Comparison of ENCODE assay signal across 1 cellular context in the genomic region with DNA sequence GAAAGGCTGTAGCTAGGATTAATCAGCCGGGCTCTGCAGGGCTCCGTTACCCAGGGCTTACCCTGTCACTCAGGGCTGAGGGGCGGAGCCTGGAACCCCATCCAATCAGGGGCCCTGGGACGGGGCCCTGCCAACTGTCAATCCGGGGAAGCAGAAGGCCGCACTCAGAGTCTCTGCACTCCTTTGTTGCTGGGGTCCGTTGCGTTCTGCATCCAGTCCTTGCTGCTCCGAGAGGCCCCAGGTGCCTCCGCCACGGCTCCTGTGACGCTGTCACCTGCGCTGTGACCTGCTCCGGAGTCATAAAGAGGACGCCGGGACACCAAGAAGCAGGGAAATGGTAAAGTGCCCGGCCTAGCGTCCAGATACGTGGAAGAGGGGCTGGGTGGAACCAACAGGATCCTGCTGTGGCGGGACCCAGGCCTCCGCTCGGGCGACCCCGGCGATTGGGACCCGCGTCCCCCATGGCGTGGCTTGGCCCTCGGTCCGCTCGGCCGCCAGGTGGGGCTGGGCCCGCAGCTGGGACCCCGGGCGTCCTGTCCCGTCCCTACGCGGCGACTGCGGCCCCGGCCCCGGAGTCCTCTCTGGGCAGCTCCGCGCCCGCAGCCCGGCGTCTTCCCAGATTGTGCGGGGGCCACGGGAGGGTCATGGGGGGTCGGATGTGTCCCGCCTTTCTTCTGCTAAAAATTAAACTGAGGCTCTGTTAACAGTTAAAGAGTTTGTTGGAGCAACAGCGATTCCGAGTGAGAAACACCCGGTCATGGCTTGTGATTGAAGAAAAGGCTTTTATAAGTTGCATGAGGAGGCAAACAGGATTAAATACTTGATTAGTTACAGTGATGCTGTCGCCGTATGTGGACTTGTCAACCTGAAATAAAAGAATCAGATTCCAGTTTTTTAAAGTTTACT.
A peak's percentile ranks its signal among the peaks of the same experiment; 100 is the strongest.
TF ChIP-seq lines count a peak whose summit lies in the region.

A gene (plus strand): TSS at position 133 of the 906 bp plus-strand sequence. CDS start 7,431 bp downstream, outside the sequence.

TF ChIP-seq in H1, 55 proteins besides CTCF, POLR2A, EP300 and RAD21 (continued from another document):
- TF ChIP-seq SIN3A (conservative IDR thresholded peaks at IDR 0.05 in 1 of 2, IDR thresholded peaks at IDR 0.05 in 1 of 2; ENCODE audit: low read depth in 1 of 2, low read length in 2 of 2), result peak; percentile 61 to 78; a peak in 1 of 4 replicates
- no peak for TF ChIP-seq POU5F1 (IDR thresholded peaks at IDR 0.05; ENCODE audit: low read depth, low read length)
- TF ChIP-seq, protein P1, sequence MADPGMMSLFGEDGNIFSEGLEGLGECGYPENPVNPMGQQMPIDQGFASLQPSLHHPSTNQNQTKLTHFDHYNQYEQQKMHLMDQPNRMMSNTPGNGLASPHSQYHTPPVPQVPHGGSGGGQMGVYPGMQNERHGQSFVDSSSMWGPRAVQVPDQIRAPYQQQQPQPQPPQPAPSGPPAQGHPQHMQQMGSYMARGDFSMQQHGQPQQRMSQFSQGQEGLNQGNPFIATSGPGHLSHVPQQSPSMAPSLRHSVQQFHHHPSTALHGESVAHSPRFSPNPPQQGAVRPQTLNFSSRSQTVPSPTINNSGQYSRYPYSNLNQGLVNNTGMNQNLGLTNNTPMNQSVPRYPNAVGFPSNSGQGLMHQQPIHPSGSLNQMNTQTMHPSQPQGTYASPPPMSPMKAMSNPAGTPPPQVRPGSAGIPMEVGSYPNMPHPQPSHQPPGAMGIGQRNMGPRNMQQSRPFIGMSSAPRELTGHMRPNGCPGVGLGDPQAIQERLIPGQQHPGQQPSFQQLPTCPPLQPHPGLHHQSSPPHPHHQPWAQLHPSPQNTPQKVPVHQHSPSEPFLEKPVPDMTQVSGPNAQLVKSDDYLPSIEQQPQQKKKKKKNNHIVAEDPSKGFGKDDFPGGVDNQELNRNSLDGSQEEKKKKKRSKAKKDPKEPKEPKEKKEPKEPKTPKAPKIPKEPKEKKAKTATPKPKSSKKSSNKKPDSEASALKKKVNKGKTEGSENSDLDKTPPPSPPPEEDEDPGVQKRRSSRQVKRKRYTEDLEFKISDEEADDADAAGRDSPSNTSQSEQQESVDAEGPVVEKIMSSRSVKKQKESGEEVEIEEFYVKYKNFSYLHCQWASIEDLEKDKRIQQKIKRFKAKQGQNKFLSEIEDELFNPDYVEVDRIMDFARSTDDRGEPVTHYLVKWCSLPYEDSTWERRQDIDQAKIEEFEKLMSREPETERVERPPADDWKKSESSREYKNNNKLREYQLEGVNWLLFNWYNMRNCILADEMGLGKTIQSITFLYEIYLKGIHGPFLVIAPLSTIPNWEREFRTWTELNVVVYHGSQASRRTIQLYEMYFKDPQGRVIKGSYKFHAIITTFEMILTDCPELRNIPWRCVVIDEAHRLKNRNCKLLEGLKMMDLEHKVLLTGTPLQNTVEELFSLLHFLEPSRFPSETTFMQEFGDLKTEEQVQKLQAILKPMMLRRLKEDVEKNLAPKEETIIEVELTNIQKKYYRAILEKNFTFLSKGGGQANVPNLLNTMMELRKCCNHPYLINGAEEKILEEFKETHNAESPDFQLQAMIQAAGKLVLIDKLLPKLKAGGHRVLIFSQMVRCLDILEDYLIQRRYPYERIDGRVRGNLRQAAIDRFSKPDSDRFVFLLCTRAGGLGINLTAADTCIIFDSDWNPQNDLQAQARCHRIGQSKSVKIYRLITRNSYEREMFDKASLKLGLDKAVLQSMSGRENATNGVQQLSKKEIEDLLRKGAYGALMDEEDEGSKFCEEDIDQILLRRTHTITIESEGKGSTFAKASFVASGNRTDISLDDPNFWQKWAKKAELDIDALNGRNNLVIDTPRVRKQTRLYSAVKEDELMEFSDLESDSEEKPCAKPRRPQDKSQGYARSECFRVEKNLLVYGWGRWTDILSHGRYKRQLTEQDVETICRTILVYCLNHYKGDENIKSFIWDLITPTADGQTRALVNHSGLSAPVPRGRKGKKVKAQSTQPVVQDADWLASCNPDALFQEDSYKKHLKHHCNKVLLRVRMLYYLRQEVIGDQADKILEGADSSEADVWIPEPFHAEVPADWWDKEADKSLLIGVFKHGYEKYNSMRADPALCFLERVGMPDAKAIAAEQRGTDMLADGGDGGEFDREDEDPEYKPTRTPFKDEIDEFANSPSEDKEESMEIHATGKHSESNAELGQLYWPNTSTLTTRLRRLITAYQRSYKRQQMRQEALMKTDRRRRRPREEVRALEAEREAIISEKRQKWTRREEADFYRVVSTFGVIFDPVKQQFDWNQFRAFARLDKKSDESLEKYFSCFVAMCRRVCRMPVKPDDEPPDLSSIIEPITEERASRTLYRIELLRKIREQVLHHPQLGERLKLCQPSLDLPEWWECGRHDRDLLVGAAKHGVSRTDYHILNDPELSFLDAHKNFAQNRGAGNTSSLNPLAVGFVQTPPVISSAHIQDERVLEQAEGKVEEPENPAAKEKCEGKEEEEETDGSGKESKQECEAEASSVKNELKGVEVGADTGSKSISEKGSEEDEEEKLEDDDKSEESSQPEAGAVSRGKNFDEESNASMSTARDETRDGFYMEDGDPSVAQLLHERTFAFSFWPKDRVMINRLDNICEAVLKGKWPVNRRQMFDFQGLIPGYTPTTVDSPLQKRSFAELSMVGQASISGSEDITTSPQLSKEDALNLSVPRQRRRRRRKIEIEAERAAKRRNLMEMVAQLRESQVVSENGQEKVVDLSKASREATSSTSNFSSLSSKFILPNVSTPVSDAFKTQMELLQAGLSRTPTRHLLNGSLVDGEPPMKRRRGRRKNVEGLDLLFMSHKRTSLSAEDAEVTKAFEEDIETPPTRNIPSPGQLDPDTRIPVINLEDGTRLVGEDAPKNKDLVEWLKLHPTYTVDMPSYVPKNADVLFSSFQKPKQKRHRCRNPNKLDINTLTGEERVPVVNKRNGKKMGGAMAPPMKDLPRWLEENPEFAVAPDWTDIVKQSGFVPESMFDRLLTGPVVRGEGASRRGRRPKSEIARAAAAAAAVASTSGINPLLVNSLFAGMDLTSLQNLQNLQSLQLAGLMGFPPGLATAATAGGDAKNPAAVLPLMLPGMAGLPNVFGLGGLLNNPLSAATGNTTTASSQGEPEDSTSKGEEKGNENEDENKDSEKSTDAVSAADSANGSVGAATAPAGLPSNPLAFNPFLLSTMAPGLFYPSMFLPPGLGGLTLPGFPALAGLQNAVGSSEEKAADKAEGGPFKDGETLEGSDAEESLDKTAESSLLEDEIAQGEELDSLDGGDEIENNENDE (IDR thresholded peaks at IDR 0.05; ENCODE audit: insufficient replicate concordance, low read length), result no peak
- no peak for TF ChIP-seq KDM1A (IDR thresholded peaks at IDR 0.05; ENCODE audit: borderline replicate concordance, low read length)
- TF ChIP-seq, protein P2, sequence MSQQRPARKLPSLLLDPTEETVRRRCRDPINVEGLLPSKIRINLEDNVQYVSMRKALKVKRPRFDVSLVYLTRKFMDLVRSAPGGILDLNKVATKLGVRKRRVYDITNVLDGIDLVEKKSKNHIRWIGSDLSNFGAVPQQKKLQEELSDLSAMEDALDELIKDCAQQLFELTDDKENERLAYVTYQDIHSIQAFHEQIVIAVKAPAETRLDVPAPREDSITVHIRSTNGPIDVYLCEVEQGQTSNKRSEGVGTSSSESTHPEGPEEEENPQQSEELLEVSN (IDR thresholded peaks at IDR 0.05), result no peak
- no peak for TF ChIP-seq HDAC6 (IDR thresholded peaks at IDR 0.05; ENCODE audit: low read depth, low read length)
- TF ChIP-seq BACH1 (IDR thresholded peaks at IDR 0.05; ENCODE audit: low read length), result no peak
- no peak for TF ChIP-seq EZH2 (IDR thresholded peaks at IDR 0.05; ENCODE audit: low read depth, low read length, severe bottlenecking)
- TF ChIP-seq GTF2F1 (IDR thresholded peaks at IDR 0.05; ENCODE audit: borderline replicate concordance, low read depth, low read length), result no peak
- peak; percentile 45 for TF ChIP-seq TBP (IDR thresholded peaks at IDR 0.05; ENCODE audit: low read depth, low read length)
- peak; percentile 68; the same call in 1 of the 2 replicates for TF ChIP-seq TAF1 (IDR thresholded peaks at IDR 0.05; ENCODE audit: low read depth, low read length)
- no peak for TF ChIP-seq CBX5 (IDR thresholded peaks at IDR 0.05; ENCODE audit: low read depth, low read length)
- peak in 1 of 2 experiments; percentile 80; a peak in 1 of 4 replicates for TF ChIP-seq HDAC2 (IDR thresholded peaks at IDR 0.05; ENCODE audit: borderline replicate concordance in 1 of 2, low read depth in 2 of 2, low read length in 2 of 2)
- no peak for TF ChIP-seq RFX5 (IDR thresholded peaks at IDR 0.05; ENCODE audit: borderline replicate concordance, low read depth, low read length)
- TF ChIP-seq RNF2 (IDR thresholded peaks at IDR 0.05; ENCODE audit: borderline replicate concordance, low read depth, low read length, missing control alignments, poor library complexity, severe bottlenecking), result no peak
- no peak for TF ChIP-seq BCL11A (IDR thresholded peaks at IDR 0.05; ENCODE audit: low read depth in 2 of 2, low read length in 2 of 2)
- peak; percentile 23; the same call in 1 of the 2 replicates for TF ChIP-seq SUZ12 (IDR thresholded peaks at IDR 0.05; ENCODE audit: low read length)
- TF ChIP-seq NANOG (IDR thresholded peaks at IDR 0.05; ENCODE audit: insufficient read depth, low read depth, low read length, poor library complexity, severe bottlenecking), result no peak
- peak; percentile 39; the same call in 1 of the 2 replicates for TF ChIP-seq PHF8 (conservative IDR thresholded peaks at IDR 0.05; ENCODE audit: low read depth, low read length)
- peak; percentile 78 for TF ChIP-seq SAP30 (IDR thresholded peaks at IDR 0.05; ENCODE audit: insufficient read depth, insufficient replicate concordance, low read length)
- peak; percentile 89 for TF ChIP-seq KDM4A (IDR thresholded peaks at IDR 0.05; ENCODE audit: low read depth, low read length, severe bottlenecking)
- no peak for TF ChIP-seq SP2 (IDR thresholded peaks at IDR 0.05; ENCODE audit: low read length)
- peak; percentile 68; the same call in 1 of the 2 replicates for TF ChIP-seq SP1 (IDR thresholded peaks at IDR 0.05; ENCODE audit: low read depth, low read length)
- no peak for TF ChIP-seq CHD1 (IDR thresholded peaks at IDR 0.05; ENCODE audit: low read depth, low read length)
- TF ChIP-seq JUND (IDR thresholded peaks at IDR 0.05; ENCODE audit: low read length), result no peak
- TF ChIP-seq ASH2L (IDR thresholded peaks at IDR 0.05; ENCODE audit: low read length), result peak; percentile 19
- no peak for TF ChIP-seq SRF (IDR thresholded peaks at IDR 0.05; ENCODE audit: low read depth, low read length)
